8 cellular contexts compared by ENCODE assay signal in genomic region chr1:146487155-146487554, GRCh38.
DNase-seq lines count a peak whose midpoint lies in the region; ATAC-seq, FAIRE-seq and TF ChIP-seq lines count a peak whose summit lies in the region.
"Not testable (repeated sequence)": the region's sequence is repeated elsewhere in the genome, so short reads cannot be mapped to it uniquely, and the experiment has no call there.

No MANE protein-coding gene starts in this region.

- not testable (repeated sequence) for DNase-seq in body of pancreas; epithelial cell of proximal tubule (ENCODE audit: low read depth); Right ventricle myocardium superior; kidney epithelial cell (ENCODE audit: low read depth); pancreas; suprapubic skin (ENCODE audit: low spot score in 2 of 2); uterus

- H3K9ac ChIP-seq in HUES6 (ENCODE audit: low read length), result not testable (repeated sequence)

- not testable (repeated sequence) for TF ChIP-seq EP300 in suprapubic skin (IDR thresholded peaks at IDR 0.05)

- TF ChIP-seq CTCF in body of pancreas (IDR thresholded peaks at IDR 0.05); epithelial cell of proximal tubule (conservative IDR thresholded peaks at IDR 0.05; ENCODE audit: low read depth, low read length); kidney epithelial cell (IDR thresholded peaks at IDR 0.05; ENCODE audit: insufficient read depth, low read length, poor library complexity, severe bottlenecking); pancreas (IDR thresholded peaks at IDR 0.05); suprapubic skin (IDR thresholded peaks at IDR 0.05); uterus (IDR thresholded peaks at IDR 0.05): not testable (repeated sequence)

- not testable (repeated sequence) for H3K27ac ChIP-seq in HUES6 (ENCODE audit: low read depth, low read length); pancreas; suprapubic skin
- H3K27ac ChIP-seq in body of pancreas, result peak overlapping the region in 3 of 4 donors; percentile 25 to 67 (median 56)
- peak overlapping the region; percentile 75 to 79 for H3K27ac ChIP-seq in uterus

- intact Hi-C loops in body of pancreas (cut with DNase I); Right ventricle myocardium superior (cut with DNase I); pancreas (cut with DNase I); uterus (cut with DNase I; ENCODE audit: low total_unique reads): not testable (repeated sequence)

- H3K4me3 ChIP-seq in HUES6 (ENCODE audit: low read depth, low read length) (peak overlapping the region; percentile 23; the same call in 1 of the 2 replicates), epithelial cell of proximal tubule (ENCODE audit: low read depth, low read length) (peak overlapping the region; percentile 53), kidney epithelial cell (ENCODE audit: low read depth, low read length) (peak overlapping the region; percentile 30), pancreas (peak overlapping the region in 2 of 4 donors; percentile 25 to 41), suprapubic skin (peak overlapping the region; percentile 36), uterus (peak overlapping the region; percentile 32 to 34)
- H3K4me3 ChIP-seq in body of pancreas, result not testable (repeated sequence)

- not testable (repeated sequence) for H3K4me1 ChIP-seq in HUES6 (ENCODE audit: control insufficient read depth, insufficient read depth, low read length); body of pancreas; pancreas; suprapubic skin; uterus

- no CpG with 5 or more reads among the region's 24 CpGs for WGBS in body of pancreas, 2 donors
- WGBS in pancreas, 2 donors, result 3 to 5% methylated on average over 6 to 7 of the region's 24 CpGs
- no CpG with 5 or more reads among the region's 24 CpGs for WGBS in suprapubic skin

- not testable (repeated sequence) for FAIRE-seq in pancreas (lab: Jason Lieb, UNC)

- peak; percentile 8 for ATAC-seq in body of pancreas
- peak; percentile 34 for ATAC-seq in Right ventricle myocardium superior (ENCODE audit: poor library complexity)
- ATAC-seq in pancreas, result peak in 3 of 4 donors; percentile 23 to 40 (median 34)

- not testable (repeated sequence) for H3K36me3 ChIP-seq in HUES6 (ENCODE audit: control insufficient read depth, insufficient read depth, low read length); body of pancreas (replicated peaks in 1 of 2; ENCODE audit: insufficient read depth in 1 of 2, low read depth in 2 of 2); kidney epithelial cell (ENCODE audit: control insufficient read depth, insufficient read depth, low read length); pancreas; suprapubic skin; uterus

- not testable (repeated sequence) for TF ChIP-seq POLR2A in body of pancreas (IDR thresholded peaks at IDR 0.05); suprapubic skin (IDR thresholded peaks at IDR 0.05); uterus (IDR thresholded peaks at IDR 0.05)

- not testable (repeated sequence) for H3K27me3 ChIP-seq in HUES6 (ENCODE audit: control insufficient read depth, insufficient read depth, low read length); body of pancreas; kidney epithelial cell (ENCODE audit: control insufficient read depth, insufficient read depth, low read length); pancreas; suprapubic skin; uterus

- not testable (repeated sequence) for H3K9me3 ChIP-seq in HUES6 (ENCODE audit: control insufficient read depth, insufficient read depth, low read depth, low read length); body of pancreas; pancreas; suprapubic skin; uterus
